In the genomic region with DNA sequence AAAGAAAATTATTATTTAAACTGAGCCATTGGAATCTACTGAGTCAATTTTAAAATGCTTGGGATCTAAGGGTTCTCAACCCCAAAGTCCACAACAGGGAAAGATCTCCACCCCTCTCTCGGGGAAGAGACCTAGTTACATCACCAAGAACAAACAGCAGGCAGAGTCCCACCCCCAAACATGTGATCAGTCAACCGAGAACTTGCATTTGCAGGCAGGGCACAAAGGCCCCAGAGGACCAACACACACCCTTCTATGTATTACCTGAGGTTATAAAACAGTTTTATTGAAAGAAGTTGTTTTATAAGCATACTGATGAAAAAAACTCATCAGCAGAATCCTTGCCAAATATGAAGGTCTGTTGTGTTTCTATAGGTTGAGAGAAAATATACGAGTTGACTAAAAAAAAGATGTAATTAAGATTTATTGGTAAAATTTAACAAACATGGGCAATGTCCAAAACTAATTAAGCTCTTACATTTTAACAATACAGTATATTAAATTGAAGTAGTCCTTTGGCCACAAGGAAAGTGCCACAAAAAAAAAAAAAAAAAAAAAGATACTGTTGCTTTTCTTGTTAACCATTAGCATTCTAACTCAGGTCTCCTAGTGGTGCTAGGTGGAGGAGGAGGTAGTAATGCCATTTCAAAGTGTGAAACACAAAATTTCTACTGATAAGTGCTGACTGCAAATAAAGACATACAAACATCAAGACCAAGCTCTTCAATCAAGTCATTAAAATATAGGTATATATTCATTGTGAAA, we compare ENCODE assay signal across 9 cellular contexts. TPM values are rescaled to one million over a fixed set of nuclear protein-coding genes. Genes with fewer than 3 reads are reported as not detected.
DNase-seq lines count a peak whose midpoint lies in the region; ATAC-seq and TF ChIP-seq lines count a peak whose summit lies in the region.
"Had no signal": no experiment of that assay in that cellular context is flagged by ENCODE, and none has a peak within 500 bp of the region (broad histone marks: within the 10 kb centered on the region; RNA-seq: fewer than 3 reads in every experiment).

No MANE protein-coding gene starts in this region.

- TF ChIP-seq CTCF in endothelial cell (IDR thresholded peaks at IDR 0.05; ENCODE audit: unreplicated experiment) (no peak), mesothelial cell of epicardium (IDR thresholded peaks at IDR 0.05; ENCODE audit: unreplicated experiment) (no peak), upper lobe of left lung (IDR thresholded peaks at IDR 0.05) (peak in 1 of 6 experiments; percentile 12)

- H3K36me3 Mint-ChIP-seq in endothelial cell (ENCODE audit: low read depth, unreplicated experiment) (no peaks in the 10 kb centered on the region), mesothelial cell of epicardium (no peaks in the 10 kb centered on the region)

- H3K4me3 Mint-ChIP-seq in endothelial cell (ENCODE audit: unreplicated experiment) (peak overlapping the region; percentile 81), mesothelial cell of epicardium (no peak overlapping the region)

- H3K4me3 ChIP-seq in HUES64 (ENCODE audit: low read length) (peak overlapping the region; percentile 44), upper lobe of left lung (peak overlapping the region in 1 of 4 donors; percentile 24)

- DNase-seq in DMS 273 treated with DMSO at 0.1 percent for 48 hours (lab: John Stamatoyannopoulos, UW) (peak; percentile 2), endothelial cell (ENCODE audit: low spot score) (peak; percentile 49), mesothelial cell of epicardium (ENCODE audit: low spot score in 2 of 2, unreplicated experiment in 2 of 2) (no peak), upper lobe of left lung (peak in 1 of 2 donors; percentile 90)

- 0% methylated on average over 2 of the region's 3 CpGs for WGBS in HUES64
- WGBS in upper lobe of left lung, 2 donors = 24 to 28% methylated on average over 3 of the region's 3 CpGs

- peak in 2 of 4 donors; percentile 54 to 65 for TF ChIP-seq POLR2A in upper lobe of left lung (IDR thresholded peaks at IDR 0.05)

- H3K27me3 ChIP-seq in HUES64 (ENCODE audit: insufficient read depth, low read length) (no peaks in the 10 kb centered on the region), upper lobe of left lung (no peaks in the 10 kb centered on the region)
- H3K27me3 ChIP-seq: neutrophil had no signal

- H3K4me1 ChIP-seq in HUES64 (ENCODE audit: insufficient read depth, low read length) (peaks cover 37% of the 10 kb centered on the region), upper lobe of left lung (peaks cover 30 to 53% (median 41%) of the 10 kb centered on the region in 4 donors)

- H3K4me1 Mint-ChIP-seq in endothelial cell (ENCODE audit: unreplicated experiment) = peaks cover 36% of the 10 kb centered on the region
- peaks cover 29% of the 10 kb centered on the region for H3K4me1 Mint-ChIP-seq in mesothelial cell of epicardium

- no peaks in the 10 kb centered on the region for H3K36me3 ChIP-seq in HUES64 (ENCODE audit: insufficient read depth, low read length)
- no peaks in the 10 kb centered on the region for H3K36me3 ChIP-seq in upper lobe of left lung
- H3K36me3 ChIP-seq: neutrophil had no signal

- peak overlapping the region; percentile 98 for H3K27ac ChIP-seq in HUES64 (ENCODE audit: low read depth, low read length)
- peak overlapping the region; percentile 73 to 89 (median 82) for H3K27ac ChIP-seq in upper lobe of left lung
- H3K27ac ChIP-seq: neutrophil had no signal

- peak overlapping the region; percentile 77 for H3K9ac ChIP-seq in HUES64 (ENCODE audit: low read depth, low read length)

- H3K9me3 Mint-ChIP-seq in endothelial cell (ENCODE audit: unreplicated experiment) (no peaks in the 10 kb centered on the region), mesothelial cell of epicardium (no peaks in the 10 kb centered on the region)

- ATAC-seq in SK-N-SH treated with all-trans-retinoic acid at 6 μM for 48 hours (peak; percentile 76), upper lobe of left lung (ENCODE audit: low FRiP score in 2 of 2) (peak; percentile 86 to 88), HG03432 (IDR thresholded peaks at IDR 0.05; ENCODE audit: unreplicated experiment) (no peak), GM19351 (IDR thresholded peaks at IDR 0.05; ENCODE audit: unreplicated experiment) (no peak)

- TF ChIP-seq EP300 in upper lobe of left lung (IDR thresholded peaks at IDR 0.05) = peak in 1 of 4 donors; percentile 46

- H3K27me3 Mint-ChIP-seq in endothelial cell (ENCODE audit: unreplicated experiment) = peaks cover 2% of the 10 kb centered on the region
- peaks cover 27% of the 10 kb centered on the region for H3K27me3 Mint-ChIP-seq in mesothelial cell of epicardium (ENCODE audit: low read depth)

- H3K9me3 ChIP-seq in HUES64 (ENCODE audit: insufficient read depth, low read depth, low read length) (no peaks in the 10 kb centered on the region), upper lobe of left lung (no peaks in the 10 kb centered on the region)
- H3K9me3 ChIP-seq: neutrophil had no signal

- H3K27ac Mint-ChIP-seq in endothelial cell (ENCODE audit: unreplicated experiment) (peak overlapping the region; percentile 100), mesothelial cell of epicardium (peak overlapping the region; percentile 76)

TF ChIP-seq in SK-N-SH treated with all-trans-retinoic acid at 6 μM for 48 hours, 23 proteins besides CTCF, POLR2A, EP300 and RAD21 (continues in another document):
- TF ChIP-seq SNAI2 (CRISPR knock-in tag; IDR thresholded peaks at IDR 0.05) = no peak
- TF ChIP-seq ZC3H10 (CRISPR knock-in tag; IDR thresholded peaks at IDR 0.05) = no peak
- no peak for TF ChIP-seq ZNF70 (CRISPR knock-in tag; IDR thresholded peaks at IDR 0.05)
- no peak for TF ChIP-seq TSHZ2 (CRISPR knock-in tag; IDR thresholded peaks at IDR 0.05)
- TF ChIP-seq ARNTL (CRISPR knock-in tag; IDR thresholded peaks at IDR 0.05; ENCODE audit: borderline replicate concordance, low read depth) = no peak
- no peak for TF ChIP-seq POU6F1 (CRISPR knock-in tag; IDR thresholded peaks at IDR 0.05; ENCODE audit: borderline replicate concordance, low read depth)
- no peak for TF ChIP-seq GLIS3 (CRISPR knock-in tag; IDR thresholded peaks at IDR 0.05)
- no peak for TF ChIP-seq ESRRG (CRISPR knock-in tag; IDR thresholded peaks at IDR 0.05)
- no peak for TF ChIP-seq ZFP3 (CRISPR knock-in tag; IDR thresholded peaks at IDR 0.05)
- TF ChIP-seq, protein P1, sequence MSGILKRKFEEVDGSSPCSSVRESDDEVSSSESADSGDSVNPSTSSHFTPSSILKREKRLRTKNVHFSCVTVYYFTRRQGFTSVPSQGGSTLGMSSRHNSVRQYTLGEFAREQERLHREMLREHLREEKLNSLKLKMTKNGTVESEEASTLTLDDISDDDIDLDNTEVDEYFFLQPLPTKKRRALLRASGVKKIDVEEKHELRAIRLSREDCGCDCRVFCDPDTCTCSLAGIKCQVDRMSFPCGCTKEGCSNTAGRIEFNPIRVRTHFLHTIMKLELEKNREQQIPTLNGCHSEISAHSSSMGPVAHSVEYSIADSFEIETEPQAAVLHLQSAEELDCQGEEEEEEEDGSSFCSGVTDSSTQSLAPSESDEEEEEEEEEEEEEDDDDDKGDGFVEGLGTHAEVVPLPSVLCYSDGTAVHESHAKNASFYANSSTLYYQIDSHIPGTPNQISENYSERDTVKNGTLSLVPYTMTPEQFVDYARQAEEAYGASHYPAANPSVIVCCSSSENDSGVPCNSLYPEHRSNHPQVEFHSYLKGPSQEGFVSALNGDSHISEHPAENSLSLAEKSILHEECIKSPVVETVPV (CRISPR knock-in tag; IDR thresholded peaks at IDR 0.05) = no peak

RNA-seq across cellular contexts. Expression of gene USP54, which starts 1.0 kb away (rescaled TPM):
- 27.0 TPM for polyA plus RNA-seq in HUES64 (2013, experiment 1 of 2)
- 28.4 TPM for polyA plus RNA-seq in HUES64 (2013, experiment 2 of 2)
- total RNA-seq in endothelial cell (ENCODE audit: unreplicated experiment) (267 TPM), mesothelial cell of epicardium (24.5 to 26.9 TPM (median 26.7 TPM) in 3 replicates), upper lobe of left lung (100 to 1,000 TPM in 4 of 6 donors, 10 to 100 TPM in 2; 67.9 to 188 (median 120) TPM)

RNA-seq across cellular contexts. Expression of gene MYOZ1, which starts 49.2 kb away (rescaled TPM):
- 0.60 TPM for polyA plus RNA-seq in HUES64 (2013, experiment 1 of 2)
- polyA plus RNA-seq in HUES64 (2013, experiment 2 of 2) = 0.89 TPM
- total RNA-seq in endothelial cell (ENCODE audit: unreplicated experiment) = 4.0 TPM
- 1.4 to 2.1 TPM (median 1.7 TPM) in 3 replicates for total RNA-seq in mesothelial cell of epicardium
- 1 to 10 TPM in 2 of 6 donors, under 1 TPM in 1, not detected in 3; 0.46 to 3.5 (median 2.6) TPM for total RNA-seq in upper lobe of left lung

Comparison
In these comparisons a context has a peak if more than half of its experiments do, and no peak if none do; other contexts are left out.
1. DNase-seq: peak in DMS 273 treated with DMSO at 0.1 percent for 48 hours (single experiment) and endothelial cell (single experiment); none in mesothelial cell of epicardium (0 of 2).
2. ATAC-seq: peak in SK-N-SH treated with all-trans-retinoic acid at 6 μM for 48 hours (single experiment) and upper lobe of left lung (2 of 2); none in HG03432 (single experiment) and GM19351 (single experiment).